In genomic region chr3:159934216-159934615, GRCh38 we compare ENCODE assay signal across 2 cellular contexts.
TF ChIP-seq lines count a peak whose summit lies in the region.

No MANE protein-coding gene starts in this region.

TF ChIP-seq in A549, 52 proteins besides CTCF, POLR2A, EP300 and RAD21 (continued from another document):
- TF ChIP-seq HOXB13 (CRISPR knock-in tag; IDR thresholded peaks at IDR 0.05; ENCODE audit: low read depth): no peak

TF ChIP-seq in K562, 482 proteins besides CTCF, POLR2A, EP300 and RAD21:
- TF ChIP-seq CEBPZ (IDR thresholded peaks at IDR 0.05; ENCODE audit: borderline replicate concordance, low read depth, low read length) (0 out of 2 replicates have a peak, but pooled peaks have one; percentile 20), ZFP36 (IDR thresholded peaks at IDR 0.05; ENCODE audit: low read depth, low read length, partially characterized antibody) (peak; percentile 82), TRIM28 (IDR thresholded peaks at IDR 0.05) (0 out of 2 replicates have a peak, but pooled peaks have one; percentile 38), CBX5 (IDR thresholded peaks at IDR 0.05; ENCODE audit: borderline replicate concordance, low read depth) (0 out of 2 replicates have a peak, but pooled peaks have one; percentile 22), MEF2A (IDR thresholded peaks at IDR 0.05; ENCODE audit: control insufficient read depth, low read depth, low read length) (no peak), PATZ1 (CRISPR knock-in tag; IDR thresholded peaks at IDR 0.05; ENCODE audit: borderline replicate concordance) (no peak)
